ENCODE assay signal across 21 cellular contexts in genomic region chr4:169047967-169048366, GRCh38.
"Had no signal": no experiment of that assay in that cellular context is flagged by ENCODE, and none has a peak within 500 bp of the region (broad histone marks: within the 10 kb centered on the region; RNA-seq: fewer than 3 reads in every experiment).

No MANE protein-coding gene starts in this region.

- H3K27ac Mint-ChIP-seq: natural killer cell treated with Interleukin-12 subunit alpha and Interleukin-12 subunit beta and Interleukin-15 and Interleukin-18, amount 100 ng/mL, for 72 hours; progenitor cell of endocrine pancreas had no signal

- H3K27ac ChIP-seq: coronary artery, left lung, pancreas, right lobe of liver, skin epidermis, suprapubic skin, tibial artery, upper lobe of right lung, vagina had no signal

- DNase-seq: caudate nucleus; effector CD8-positive, alpha-beta T cell; foreskin melanocyte; left lung; mesenchymal stem cell; midbrain; nucleus accumbens; pancreas; right lobe of liver; stimulated activated CD4-positive, alpha-beta T cell treated with anti-CD3 and anti-CD28 coated beads, Interleukin-2, amount 100 ng/mL, for 24 hours; stimulated activated CD4-positive, alpha-beta T cell treated with anti-CD3 and anti-CD28 coated beads, Interleukin-4, amount 100 ng/mL, for 4 hours; stimulated activated naive CD8-positive, alpha-beta T cell treated with anti-CD3 and anti-CD28 coated beads, Interleukin-15, Interleukin-2, amounts not matched to agents 100 U/mL and 50 U/mL, for 24 hours; upper lobe of right lung had no signal

- H3K36me3 Mint-ChIP-seq: natural killer cell treated with Interleukin-12 subunit alpha and Interleukin-12 subunit beta and Interleukin-15 and Interleukin-18, amount 100 ng/mL, for 72 hours had no signal

- H3K9me3 ChIP-seq: left lung, pancreas, right lobe of liver, suprapubic skin, tibial artery, upper lobe of right lung, vagina had no signal

- H3K4me3 ChIP-seq: coronary artery, left lung, lung, pancreas, right lobe of liver, skin epidermis, suprapubic skin, tibial artery, upper lobe of right lung, vagina had no signal

- H3K4me3 Mint-ChIP-seq: natural killer cell treated with Interleukin-12 subunit alpha and Interleukin-12 subunit beta and Interleukin-15 and Interleukin-18, amount 100 ng/mL, for 72 hours had no signal

- H3K9me3 Mint-ChIP-seq: natural killer cell treated with Interleukin-12 subunit alpha and Interleukin-12 subunit beta and Interleukin-15 and Interleukin-18, amount 100 ng/mL, for 72 hours had no signal

- H3K27me3 ChIP-seq: left lung, pancreas, right lobe of liver, suprapubic skin, tibial artery, upper lobe of right lung, vagina had no signal

- ATAC-seq: left lung; natural killer cell treated with Interleukin-12 subunit alpha and Interleukin-12 subunit beta and Interleukin-15 and Interleukin-18, amount 100 ng/mL, for 72 hours; pancreas; stimulated activated naive CD8-positive, alpha-beta T cell treated with anti-CD3 and anti-CD28 coated beads, Interleukin-15, Interleukin-2, amounts not matched to agents 100 U/mL and 50 U/mL, for 24 hours; upper lobe of right lung had no signal

- H3K36me3 ChIP-seq: left lung, pancreas, right lobe of liver, suprapubic skin, tibial artery, upper lobe of right lung, vagina had no signal

- H3K4me1 ChIP-seq: pancreas, tibial artery had no signal
